In the genomic region with DNA sequence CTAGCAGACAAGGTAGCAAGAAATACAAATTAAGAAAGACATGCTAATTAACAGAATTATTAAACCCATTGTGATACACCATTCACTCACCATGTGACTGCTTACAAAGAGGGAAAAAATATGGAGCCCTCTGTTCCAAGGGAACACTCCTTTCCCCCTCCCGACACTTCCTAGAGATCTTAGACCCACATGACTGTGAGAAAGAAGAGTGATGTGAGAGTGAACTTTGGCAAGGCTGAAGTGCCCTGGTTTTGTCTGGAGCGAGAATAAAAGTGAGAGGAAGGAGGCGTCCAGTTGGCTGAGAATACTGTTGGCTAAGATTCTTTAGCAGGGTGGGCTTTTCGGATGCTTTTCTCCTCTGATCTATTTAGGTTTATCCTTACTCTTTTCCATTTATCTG, we compare ENCODE assay signal across 17 cellular contexts.
DNase-seq lines count a peak whose midpoint lies in the region; ATAC-seq and FAIRE-seq lines count a peak whose summit lies in the region.
"Had no signal": no experiment of that assay in that cellular context is flagged by ENCODE, and none has a peak within 500 bp of the region (broad histone marks: within the 10 kb centered on the region; RNA-seq: fewer than 3 reads in every experiment).

No MANE protein-coding gene starts in this region.

- no peak for DNase-seq in GM19239 (ENCODE audit: insufficient read length, low spot score)
- DNase-seq in foreskin melanocyte = peak; percentile 18
- peak; percentile 22 for DNase-seq in midbrain (lab: John Stamatoyannopoulos, UW)
- DNase-seq in AML-193 (lab: John Stamatoyannopoulos, UW) = no peak
- DNase-seq in cortex of kidney (lab: John Stamatoyannopoulos, UW) = no peak
- DNase-seq in NCI-H2029 (lab: John Stamatoyannopoulos, UW) = no peak
- DNase-seq: Caco-2; CD4-positive, CD25-positive, alpha-beta regulatory T cell; CD8-positive, alpha-beta T cell; DMS153; DND-41; H9 had no signal

- ATAC-seq in GM21360 (IDR thresholded peaks at IDR 0.05; ENCODE audit: unreplicated experiment) = no peak
- ATAC-seq: CD8-positive, alpha-beta T cell; GM23338; HCT116 had no signal

- peak; percentile 14 for FAIRE-seq in GM19239 (lab: Jason Lieb, UNC)
- FAIRE-seq: G401.6, GM12892 had no signal

Comparison
In these comparisons a context has a peak if more than half of its experiments do, and no peak if none do; other contexts are left out.
1. DNase-seq: peak in foreskin melanocyte (single experiment) and midbrain (single experiment); none in GM19239 (single experiment), AML-193 (0 of 2), cortex of kidney (single experiment) and NCI-H2029 (single experiment).